In the genomic region with DNA sequence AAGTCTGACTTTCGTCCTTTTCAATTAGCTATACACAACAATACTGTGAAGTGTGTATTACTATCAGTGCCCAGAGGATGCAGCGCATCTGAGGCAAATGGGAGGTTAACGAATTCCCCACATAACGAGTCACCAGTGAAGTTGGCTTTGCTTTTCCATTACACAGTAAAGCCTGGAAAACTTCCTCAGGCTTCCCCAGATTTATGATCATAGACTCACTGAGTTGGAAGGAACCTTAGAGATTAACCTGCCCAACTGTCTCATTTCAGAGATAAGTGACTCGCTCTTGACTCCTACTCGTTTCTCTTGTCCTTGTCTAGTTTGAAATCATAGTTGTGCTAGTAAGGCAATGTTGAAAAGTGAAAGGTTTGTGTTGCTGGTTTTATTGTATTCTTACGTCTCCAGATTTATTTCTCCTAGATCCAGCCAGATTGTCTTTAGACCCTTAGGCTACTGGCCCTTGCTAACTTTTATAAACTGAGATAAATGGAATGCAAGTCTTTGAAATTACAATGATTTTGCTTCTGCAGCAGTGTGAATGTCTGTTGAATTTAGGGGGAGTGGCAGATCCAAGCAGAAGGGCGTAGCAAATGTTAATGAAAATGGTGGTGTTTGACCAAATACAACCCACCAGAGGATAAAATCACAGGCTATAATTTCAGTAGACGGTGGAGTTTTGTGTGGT, we compare ENCODE assay signal across 8 cellular contexts. TPM values are rescaled to one million over a fixed set of nuclear protein-coding genes. Genes with fewer than 3 reads are reported as not detected.
DNase-seq lines count a peak whose midpoint lies in the region; ATAC-seq and TF ChIP-seq lines count a peak whose summit lies in the region.

No MANE protein-coding gene starts in this region.

- H3K9me3 Mint-ChIP-seq in activated T-cell treated with anti-CD3 and anti-CD28 coated beads, Interleukin-2, amount 50 U/mL, for 4 hours, result no peaks in the 10 kb centered on the region
- no peaks in the 10 kb centered on the region for H3K9me3 Mint-ChIP-seq in stimulated activated naive CD8-positive, alpha-beta T cell treated with anti-CD3 and anti-CD28 coated beads, Interleukin-15, Interleukin-2, amounts not matched to agents 100 ng/mL and 50 ng/mL, for 24 hours
- H3K9me3 Mint-ChIP-seq in osteocyte (ENCODE audit: unreplicated experiment), result no peaks in the 10 kb centered on the region

- peaks cover 60% of the 10 kb centered on the region for H3K4me1 Mint-ChIP-seq in activated T-cell treated with anti-CD3 and anti-CD28 coated beads, Interleukin-2, amount 50 U/mL, for 4 hours (ENCODE audit: low read depth)
- H3K4me1 Mint-ChIP-seq in stimulated activated naive CD8-positive, alpha-beta T cell treated with anti-CD3 and anti-CD28 coated beads, Interleukin-15, Interleukin-2, amounts not matched to agents 100 ng/mL and 50 ng/mL, for 24 hours (ENCODE audit: low read depth), result peaks cover 66% of the 10 kb centered on the region
- H3K4me1 Mint-ChIP-seq in osteocyte (ENCODE audit: unreplicated experiment), result peaks cover 11% of the 10 kb centered on the region

- no peaks in the 10 kb centered on the region for H3K36me3 Mint-ChIP-seq in activated T-cell treated with anti-CD3 and anti-CD28 coated beads, Interleukin-2, amount 50 U/mL, for 4 hours (ENCODE audit: insufficient read depth)
- no peaks in the 10 kb centered on the region for H3K36me3 Mint-ChIP-seq in stimulated activated naive CD8-positive, alpha-beta T cell treated with anti-CD3 and anti-CD28 coated beads, Interleukin-15, Interleukin-2, amounts not matched to agents 100 ng/mL and 50 ng/mL, for 24 hours (ENCODE audit: low read depth)
- no peaks in the 10 kb centered on the region for H3K36me3 Mint-ChIP-seq in osteocyte (ENCODE audit: unreplicated experiment)

- H3K4me3 Mint-ChIP-seq in activated T-cell treated with anti-CD3 and anti-CD28 coated beads, Interleukin-2, amount 50 U/mL, for 4 hours, result no peak overlapping the region
- H3K4me3 Mint-ChIP-seq in stimulated activated naive CD8-positive, alpha-beta T cell treated with anti-CD3 and anti-CD28 coated beads, Interleukin-15, Interleukin-2, amounts not matched to agents 100 ng/mL and 50 ng/mL, for 24 hours, result no peak overlapping the region
- H3K4me3 Mint-ChIP-seq in osteocyte (ENCODE audit: unreplicated experiment), result no peak overlapping the region

- H3K27ac Mint-ChIP-seq in stimulated activated naive CD8-positive, alpha-beta T cell treated with anti-CD3 and anti-CD28 coated beads, Interleukin-15, Interleukin-2, amounts not matched to agents 100 ng/mL and 50 ng/mL, for 24 hours, result peak overlapping the region; percentile 4
- H3K27ac Mint-ChIP-seq in osteocyte (ENCODE audit: unreplicated experiment), result no peak overlapping the region

- DNase-seq in activated T-cell treated with anti-CD3 and anti-CD28 coated beads, Interleukin-2, amount 50 U/mL, for 4 hours, result no peak
- no peak for DNase-seq in activated T-cell treated with anti-CD3 and anti-CD28 coated beads, Interleukin-2, amount 50 U/mL, for 1 hour
- DNase-seq in NCI-H2227 treated with DMSO at 0.1 percent for 48 hours (lab: John Stamatoyannopoulos, UW) (peak; percentile 61), cardiac fibroblast (ENCODE audit: low read depth in 2 of 2) (peak; percentile 53 to 62), osteocyte (ENCODE audit: extremely low spot score, unreplicated experiment) (no peak), germinal center (ENCODE audit: low spot score) (no peak), KG1 (lab: John Stamatoyannopoulos, UW) (no peak)

- no peak for TF ChIP-seq CTCF in cardiac fibroblast (IDR thresholded peaks at IDR 0.05; ENCODE audit: low read depth, low read length)
- no peak for TF ChIP-seq CTCF in osteocyte (IDR thresholded peaks at IDR 0.05)

- ATAC-seq in activated T-cell treated with anti-CD3 and anti-CD28 coated beads, Interleukin-2, amount 50 U/mL, for 4 hours, result peak; percentile 78 to 90

- no peak overlapping the region for H3K4me3 ChIP-seq in cardiac fibroblast (replicated peaks in 1 of 2; ENCODE audit: low read depth in 2 of 2, low read length in 2 of 2)

- no peaks in the 10 kb centered on the region for H3K27me3 Mint-ChIP-seq in activated T-cell treated with anti-CD3 and anti-CD28 coated beads, Interleukin-2, amount 50 U/mL, for 4 hours (ENCODE audit: low read depth)
- H3K27me3 Mint-ChIP-seq in stimulated activated naive CD8-positive, alpha-beta T cell treated with anti-CD3 and anti-CD28 coated beads, Interleukin-15, Interleukin-2, amounts not matched to agents 100 ng/mL and 50 ng/mL, for 24 hours, result no peaks in the 10 kb centered on the region
- no peaks in the 10 kb centered on the region for H3K27me3 Mint-ChIP-seq in osteocyte (ENCODE audit: unreplicated experiment)

RNA-seq across cellular contexts. Expression of a gene that starts 17.3 kb away (rescaled TPM):
- 100 to 1,000 TPM in 2 of 3 donors, 10 to 100 TPM in 1; 97.7 to 112 (median 111) TPM for total RNA-seq in activated T-cell treated with anti-CD3 and anti-CD28 coated beads, Interleukin-2, amount 50 U/mL, for 4 hours
- 0.31 TPM in 1 of 2 replicates, not detected in the other for total RNA-seq in osteocyte

Comparison
In these comparisons a context has a peak if more than half of its experiments do, and no peak if none do; other contexts are left out.
1. DNase-seq: peak in NCI-H2227 treated with DMSO at 0.1 percent for 48 hours (single experiment) and cardiac fibroblast (2 of 2); none in activated T-cell treated with anti-CD3 and anti-CD28 coated beads, Interleukin-2, amount 50 U/mL, for 4 hours (single experiment), activated T-cell treated with anti-CD3 and anti-CD28 coated beads, Interleukin-2, amount 50 U/mL, for 1 hour (single experiment), osteocyte (single experiment), germinal center (single experiment) and KG1 (single experiment).
2. RNA of a gene that starts 17.3 kb away (total RNA-seq): 97.7 to 112 TPM in activated T-cell treated with anti-CD3 and anti-CD28 coated beads, Interleukin-2, amount 50 U/mL, for 4 hours; 0.31 TPM in osteocyte; every median in the first group is over 10 times any median in the second.